1 cellular context compared by ENCODE assay signal in the genomic region with DNA sequence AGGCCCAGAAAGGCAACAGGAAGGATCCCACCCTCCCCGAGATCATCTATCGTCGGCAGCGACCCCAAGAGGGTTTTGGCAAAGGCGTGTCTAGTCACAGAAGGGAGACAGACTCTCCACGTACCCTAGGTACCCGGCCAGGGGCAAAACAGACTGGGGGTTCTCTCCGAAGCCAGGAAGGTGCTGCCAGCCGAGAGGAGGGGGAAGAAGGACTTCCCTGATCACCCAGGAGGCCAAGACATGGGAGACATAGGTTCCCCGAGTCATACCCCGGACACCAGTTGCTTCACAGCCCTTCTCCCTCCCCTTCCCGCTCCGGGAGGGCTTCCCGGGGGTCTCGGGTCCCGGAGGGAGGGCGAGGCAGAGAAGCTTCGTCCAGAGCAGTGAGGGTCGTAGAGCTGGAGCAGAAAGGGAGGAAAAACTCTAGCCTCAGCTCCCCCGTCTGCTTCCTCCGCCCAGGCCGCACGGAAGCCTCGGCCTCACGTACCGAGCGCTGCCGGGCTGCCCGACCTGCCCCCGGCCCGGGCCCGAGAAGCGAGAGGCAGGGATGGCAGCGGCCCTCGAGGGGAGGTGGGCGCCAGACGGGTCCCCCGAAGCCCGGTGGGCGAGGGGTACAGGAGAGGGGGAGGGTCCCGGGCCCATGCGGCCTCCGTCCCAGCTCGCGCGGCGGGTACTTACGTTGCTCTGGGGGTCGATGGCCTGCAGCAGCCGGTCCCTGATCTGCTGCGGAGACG.
TF ChIP-seq lines count a peak whose summit lies in the region.

No MANE protein-coding gene starts in this region.

TF ChIP-seq in HepG2, 621 proteins besides CTCF, POLR2A, EP300 and RAD21 (continued from another document):
- TF ChIP-seq, protein P1, sequence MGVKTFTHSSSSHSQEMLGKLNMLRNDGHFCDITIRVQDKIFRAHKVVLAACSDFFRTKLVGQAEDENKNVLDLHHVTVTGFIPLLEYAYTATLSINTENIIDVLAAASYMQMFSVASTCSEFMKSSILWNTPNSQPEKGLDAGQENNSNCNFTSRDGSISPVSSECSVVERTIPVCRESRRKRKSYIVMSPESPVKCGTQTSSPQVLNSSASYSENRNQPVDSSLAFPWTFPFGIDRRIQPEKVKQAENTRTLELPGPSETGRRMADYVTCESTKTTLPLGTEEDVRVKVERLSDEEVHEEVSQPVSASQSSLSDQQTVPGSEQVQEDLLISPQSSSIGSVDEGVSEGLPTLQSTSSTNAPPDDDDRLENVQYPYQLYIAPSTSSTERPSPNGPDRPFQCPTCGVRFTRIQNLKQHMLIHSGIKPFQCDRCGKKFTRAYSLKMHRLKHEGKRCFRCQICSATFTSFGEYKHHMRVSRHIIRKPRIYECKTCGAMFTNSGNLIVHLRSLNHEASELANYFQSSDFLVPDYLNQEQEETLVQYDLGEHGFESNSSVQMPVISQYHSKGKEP (CRISPR knock-in tag; IDR thresholded peaks at IDR 0.05) = no peak
- TF ChIP-seq, protein P2, sequence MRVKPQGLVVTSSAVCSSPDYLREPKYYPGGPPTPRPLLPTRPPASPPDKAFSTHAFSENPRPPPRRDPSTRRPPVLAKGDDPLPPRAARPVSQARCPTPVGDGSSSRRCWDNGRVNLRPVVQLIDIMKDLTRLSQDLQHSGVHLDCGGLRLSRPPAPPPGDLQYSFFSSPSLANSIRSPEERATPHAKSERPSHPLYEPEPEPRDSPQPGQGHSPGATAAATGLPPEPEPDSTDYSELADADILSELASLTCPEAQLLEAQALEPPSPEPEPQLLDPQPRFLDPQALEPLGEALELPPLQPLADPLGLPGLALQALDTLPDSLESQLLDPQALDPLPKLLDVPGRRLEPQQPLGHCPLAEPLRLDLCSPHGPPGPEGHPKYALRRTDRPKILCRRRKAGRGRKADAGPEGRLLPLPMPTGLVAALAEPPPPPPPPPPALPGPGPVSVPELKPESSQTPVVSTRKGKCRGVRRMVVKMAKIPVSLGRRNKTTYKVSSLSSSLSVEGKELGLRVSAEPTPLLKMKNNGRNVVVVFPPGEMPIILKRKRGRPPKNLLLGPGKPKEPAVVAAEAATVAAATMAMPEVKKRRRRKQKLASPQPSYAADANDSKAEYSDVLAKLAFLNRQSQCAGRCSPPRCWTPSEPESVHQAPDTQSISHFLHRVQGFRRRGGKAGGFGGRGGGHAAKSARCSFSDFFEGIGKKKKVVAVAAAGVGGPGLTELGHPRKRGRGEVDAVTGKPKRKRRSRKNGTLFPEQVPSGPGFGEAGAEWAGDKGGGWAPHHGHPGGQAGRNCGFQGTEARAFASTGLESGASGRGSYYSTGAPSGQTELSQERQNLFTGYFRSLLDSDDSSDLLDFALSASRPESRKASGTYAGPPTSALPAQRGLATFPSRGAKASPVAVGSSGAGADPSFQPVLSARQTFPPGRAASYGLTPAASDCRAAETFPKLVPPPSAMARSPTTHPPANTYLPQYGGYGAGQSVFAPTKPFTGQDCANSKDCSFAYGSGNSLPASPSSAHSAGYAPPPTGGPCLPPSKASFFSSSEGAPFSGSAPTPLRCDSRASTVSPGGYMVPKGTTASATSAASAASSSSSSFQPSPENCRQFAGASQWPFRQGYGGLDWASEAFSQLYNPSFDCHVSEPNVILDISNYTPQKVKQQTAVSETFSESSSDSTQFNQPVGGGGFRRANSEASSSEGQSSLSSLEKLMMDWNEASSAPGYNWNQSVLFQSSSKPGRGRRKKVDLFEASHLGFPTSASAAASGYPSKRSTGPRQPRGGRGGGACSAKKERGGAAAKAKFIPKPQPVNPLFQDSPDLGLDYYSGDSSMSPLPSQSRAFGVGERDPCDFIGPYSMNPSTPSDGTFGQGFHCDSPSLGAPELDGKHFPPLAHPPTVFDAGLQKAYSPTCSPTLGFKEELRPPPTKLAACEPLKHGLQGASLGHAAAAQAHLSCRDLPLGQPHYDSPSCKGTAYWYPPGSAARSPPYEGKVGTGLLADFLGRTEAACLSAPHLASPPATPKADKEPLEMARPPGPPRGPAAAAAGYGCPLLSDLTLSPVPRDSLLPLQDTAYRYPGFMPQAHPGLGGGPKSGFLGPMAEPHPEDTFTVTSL (CRISPR knock-in tag; IDR thresholded peaks at IDR 0.05; ENCODE audit: borderline replicate concordance) = no peak
- TF ChIP-seq ARNT (IDR thresholded peaks at IDR 0.05) (no peak), KDM5B (CRISPR knock-in tag; IDR thresholded peaks at IDR 0.05; ENCODE audit: borderline replicate concordance) (0 out of 2 replicates have a peak, but pooled peaks have one; percentile 43), ZNF772 (CRISPR knock-in tag; IDR thresholded peaks at IDR 0.05) (no peak), KDM6A (CRISPR knock-in tag; IDR thresholded peaks at IDR 0.05; ENCODE audit: low read depth) (no peak), ZNF205 (CRISPR knock-in tag; IDR thresholded peaks at IDR 0.05) (peak; percentile 26; the same call in 1 of the 2 replicates), ZNF75D (CRISPR knock-in tag; IDR thresholded peaks at IDR 0.05; ENCODE audit: borderline replicate concordance) (no peak), SIX1 (CRISPR knock-in tag; IDR thresholded peaks at IDR 0.05; ENCODE audit: borderline replicate concordance) (no peak), CBFB (CRISPR knock-in tag; IDR thresholded peaks at IDR 0.05) (0 out of 2 replicates have a peak, but pooled peaks have one; percentile 12)
- TF ChIP-seq, protein P3, sequence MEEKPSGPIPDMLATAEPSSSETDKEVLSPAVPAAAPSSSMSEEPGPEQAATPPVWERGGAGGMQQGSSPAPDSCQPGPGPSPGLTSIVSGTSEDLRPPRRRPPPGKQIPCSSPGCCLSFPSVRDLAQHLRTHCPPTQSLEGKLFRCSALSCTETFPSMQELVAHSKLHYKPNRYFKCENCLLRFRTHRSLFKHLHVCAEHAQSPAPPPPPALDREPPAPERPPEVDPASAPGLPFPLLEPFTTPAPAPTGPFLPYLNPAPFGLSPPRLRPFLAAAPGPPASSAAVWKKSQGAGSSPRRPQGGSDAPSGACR (CRISPR knock-in tag; IDR thresholded peaks at IDR 0.05) = no peak
- TF ChIP-seq, protein P4, sequence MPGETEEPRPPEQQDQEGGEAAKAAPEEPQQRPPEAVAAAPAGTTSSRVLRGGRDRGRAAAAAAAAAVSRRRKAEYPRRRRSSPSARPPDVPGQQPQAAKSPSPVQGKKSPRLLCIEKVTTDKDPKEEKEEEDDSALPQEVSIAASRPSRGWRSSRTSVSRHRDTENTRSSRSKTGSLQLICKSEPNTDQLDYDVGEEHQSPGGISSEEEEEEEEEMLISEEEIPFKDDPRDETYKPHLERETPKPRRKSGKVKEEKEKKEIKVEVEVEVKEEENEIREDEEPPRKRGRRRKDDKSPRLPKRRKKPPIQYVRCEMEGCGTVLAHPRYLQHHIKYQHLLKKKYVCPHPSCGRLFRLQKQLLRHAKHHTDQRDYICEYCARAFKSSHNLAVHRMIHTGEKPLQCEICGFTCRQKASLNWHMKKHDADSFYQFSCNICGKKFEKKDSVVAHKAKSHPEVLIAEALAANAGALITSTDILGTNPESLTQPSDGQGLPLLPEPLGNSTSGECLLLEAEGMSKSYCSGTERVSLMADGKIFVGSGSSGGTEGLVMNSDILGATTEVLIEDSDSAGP (CRISPR knock-in tag; IDR thresholded peaks at IDR 0.05; ENCODE audit: borderline replicate concordance) = peak; percentile 29; the same call in 1 of the 2 replicates
- TF ChIP-seq, protein P5, sequence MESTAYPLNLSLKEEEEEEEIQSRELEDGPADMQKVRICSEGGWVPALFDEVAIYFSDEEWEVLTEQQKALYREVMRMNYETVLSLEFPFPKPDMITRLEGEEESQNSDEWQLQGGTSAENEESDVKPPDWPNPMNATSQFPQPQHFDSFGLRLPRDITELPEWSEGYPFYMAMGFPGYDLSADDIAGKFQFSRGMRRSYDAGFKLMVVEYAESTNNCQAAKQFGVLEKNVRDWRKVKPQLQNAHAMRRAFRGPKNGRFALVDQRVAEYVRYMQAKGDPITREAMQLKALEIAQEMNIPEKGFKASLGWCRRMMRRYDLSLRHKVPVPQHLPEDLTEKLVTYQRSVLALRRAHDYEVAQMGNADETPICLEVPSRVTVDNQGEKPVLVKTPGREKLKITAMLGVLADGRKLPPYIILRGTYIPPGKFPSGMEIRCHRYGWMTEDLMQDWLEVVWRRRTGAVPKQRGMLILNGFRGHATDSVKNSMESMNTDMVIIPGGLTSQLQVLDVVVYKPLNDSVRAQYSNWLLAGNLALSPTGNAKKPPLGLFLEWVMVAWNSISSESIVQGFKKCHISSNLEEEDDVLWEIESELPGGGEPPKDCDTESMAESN (CRISPR knock-in tag; conservative IDR thresholded peaks at IDR 0.05) = no peak
- TF ChIP-seq, protein P6, sequence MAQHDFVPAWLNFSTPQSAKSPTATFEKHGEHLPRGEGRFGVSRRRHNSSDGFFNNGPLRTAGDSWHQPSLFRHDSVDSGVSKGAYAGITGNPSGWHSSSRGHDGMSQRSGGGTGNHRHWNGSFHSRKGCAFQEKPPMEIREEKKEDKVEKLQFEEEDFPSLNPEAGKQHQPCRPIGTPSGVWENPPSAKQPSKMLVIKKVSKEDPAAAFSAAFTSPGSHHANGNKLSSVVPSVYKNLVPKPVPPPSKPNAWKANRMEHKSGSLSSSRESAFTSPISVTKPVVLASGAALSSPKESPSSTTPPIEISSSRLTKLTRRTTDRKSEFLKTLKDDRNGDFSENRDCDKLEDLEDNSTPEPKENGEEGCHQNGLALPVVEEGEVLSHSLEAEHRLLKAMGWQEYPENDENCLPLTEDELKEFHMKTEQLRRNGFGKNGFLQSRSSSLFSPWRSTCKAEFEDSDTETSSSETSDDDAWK (CRISPR knock-in tag; IDR thresholded peaks at IDR 0.05) = no peak
